ENCODE assay signal across 8 cellular contexts in the genomic region with DNA sequence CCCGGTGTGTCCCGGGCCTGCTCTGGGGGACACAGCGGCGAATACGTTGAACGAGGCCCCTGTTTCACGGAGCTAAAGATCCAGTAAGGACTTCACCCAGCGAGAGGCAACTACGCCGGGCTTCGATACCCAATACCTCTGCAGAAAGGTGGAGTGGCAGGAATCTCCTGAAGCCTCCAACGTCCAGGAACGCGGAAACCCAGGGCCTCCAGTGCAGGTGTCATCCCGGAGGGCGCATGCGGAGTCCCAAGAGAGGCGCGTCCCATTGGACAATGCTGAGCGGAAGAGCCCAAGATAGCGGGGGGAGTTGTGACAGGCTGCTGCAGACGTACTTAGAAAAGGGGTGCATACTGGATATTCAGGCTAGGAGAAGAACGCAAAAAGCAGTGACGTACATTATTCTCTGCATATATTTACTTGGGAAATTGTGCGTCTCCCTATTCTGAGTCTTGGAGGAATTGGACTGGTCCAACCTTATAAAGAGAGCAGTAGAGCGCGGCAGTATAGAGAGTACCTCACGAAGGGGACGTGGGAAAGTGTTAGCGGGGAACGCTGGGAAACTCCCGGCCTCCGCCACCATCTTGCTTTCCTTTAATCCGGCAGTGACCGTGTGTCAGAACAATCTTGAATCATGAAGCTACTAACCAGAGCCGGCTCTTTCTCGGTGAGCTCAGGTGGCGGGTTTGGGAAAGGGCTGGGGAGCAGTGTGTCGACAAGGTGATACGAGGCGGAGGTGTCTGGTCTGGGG. TPM values are rescaled to one million over a fixed set of nuclear protein-coding genes. Genes with fewer than 3 reads are reported as not detected.
DNase-seq lines count a peak whose midpoint lies in the region; ATAC-seq and TF ChIP-seq lines count a peak whose summit lies in the region.

A gene (plus strand): TSS at position 569 of the 748 bp plus-strand sequence. CDS start 63 bp downstream, at position 632.

- peaks cover 14% of the 10 kb centered on the region for H3K36me3 ChIP-seq in thoracic aorta

- peak; percentile 86 for DNase-seq in GM12864 (ENCODE audit: low read depth)
- peak; percentile 94 for DNase-seq in NCI-H1105 treated with DMSO at 0.1 percent for 48 hours (lab: John Stamatoyannopoulos, UW)
- DNase-seq in SKM-1 treated with dmso at 0.1 percent for 144 hours (lab: John Stamatoyannopoulos, UW; ENCODE audit: unreplicated experiment): peak; percentile 96
- DNase-seq in head of caudate nucleus: peak; percentile 89 to 98 (median 94)
- DNase-seq in osteocyte (ENCODE audit: extremely low spot score, unreplicated experiment): peak; percentile 93
- DNase-seq in thoracic aorta (ENCODE audit: low spot score): peak; percentile 54

- intact Hi-C loops in head of caudate nucleus (cut with DNase I): loop anchor here (5.0 kb wide), 1 partner anchor 244 kb away; no protein-coding TSS in a partner anchor

- ATAC-seq in HG02678 (IDR thresholded peaks at IDR 0.05; ENCODE audit: unreplicated experiment): peak; percentile 94
- peak; percentile 93 for ATAC-seq in thoracic aorta (ENCODE audit: insufficient number of reproducible peaks, low FRiP score, low read depth)

- H3K4me3 Mint-ChIP-seq in activated naive CD8-positive, alpha-beta T cell: peak within 1 kb of the TSS; percentile 100
- H3K4me3 Mint-ChIP-seq in osteocyte (ENCODE audit: unreplicated experiment): peak within 1 kb of the TSS; percentile 93

- peaks cover 70% of the 10 kb centered on the region for H3K4me1 Mint-ChIP-seq in activated naive CD8-positive, alpha-beta T cell (ENCODE audit: low read depth)
- H3K4me1 Mint-ChIP-seq in osteocyte (ENCODE audit: unreplicated experiment): peaks cover 28% of the 10 kb centered on the region

- H3K4me1 ChIP-seq in thoracic aorta (ENCODE audit: control insufficient read depth in 1 of 2, low read depth in 2 of 2): peaks cover 20 to 41% of the 10 kb centered on the region in 2 donors

- H3K9me3 ChIP-seq in thoracic aorta: no peaks in the 10 kb centered on the region

- H3K27me3 Mint-ChIP-seq in activated naive CD8-positive, alpha-beta T cell: no peaks in the 10 kb centered on the region
- H3K27me3 Mint-ChIP-seq in osteocyte (ENCODE audit: unreplicated experiment): no peaks in the 10 kb centered on the region

- peaks cover 2% of the 10 kb centered on the region for H3K36me3 Mint-ChIP-seq in activated naive CD8-positive, alpha-beta T cell
- peaks cover 9% of the 10 kb centered on the region for H3K36me3 Mint-ChIP-seq in osteocyte (ENCODE audit: unreplicated experiment)

- TF ChIP-seq CTCF in GM12864 (IDR thresholded peaks at IDR 0.05; ENCODE audit: low read depth, low read length, missing control alignments) (no peak), osteocyte (IDR thresholded peaks at IDR 0.05) (no peak), thoracic aorta (IDR thresholded peaks at IDR 0.05) (no peak)

- H3K4me3 ChIP-seq in GM12864 (ENCODE audit: low read depth, low read length): peak within 1 kb of the TSS; percentile 66
- peak within 1 kb of the TSS; percentile 94 for H3K4me3 ChIP-seq in thoracic aorta

- H3K27ac ChIP-seq in thoracic aorta: peak within 1 kb of the TSS; percentile 79 to 89

- no peaks in the 10 kb centered on the region for H3K27me3 ChIP-seq in thoracic aorta (replicated peaks; ENCODE audit: insufficient read depth)

- H3K27ac Mint-ChIP-seq in activated naive CD8-positive, alpha-beta T cell: peak within 1 kb of the TSS; percentile 100
- H3K27ac Mint-ChIP-seq in osteocyte (ENCODE audit: unreplicated experiment): peak within 1 kb of the TSS; percentile 98

- no peaks in the 10 kb centered on the region for H3K9me3 Mint-ChIP-seq in activated naive CD8-positive, alpha-beta T cell (ENCODE audit: low read depth)
- no peaks in the 10 kb centered on the region for H3K9me3 Mint-ChIP-seq in osteocyte (ENCODE audit: unreplicated experiment)

RNA-seq across cellular contexts. Expression of the gene that starts here (rescaled TPM):
- total RNA-seq in osteocyte (187 and 200 TPM in 2 replicates), thoracic aorta (100 to 1,000 TPM in 1 of 2 donors, 10 to 100 TPM in 1; 79.5 to 122 TPM)

Comparison
In these comparisons a context has a peak if more than half of its experiments do, and no peak if none do; other contexts are left out.
1. Peak in every context shown above with its lines: DNase-seq, ATAC-seq, H3K4me3 ChIP-seq and H3K27ac ChIP-seq.